In genomic region chr2:177282101-177282573, GRCh38 we compare ENCODE assay signal across 9 cellular contexts. TPM values are rescaled to one million over a fixed set of nuclear protein-coding genes. Genes with fewer than 3 reads are reported as not detected.
DNase-seq lines count a peak whose midpoint lies in the region; ATAC-seq and TF ChIP-seq lines count a peak whose summit lies in the region.
"Had no signal": no experiment of that assay in that cellular context is flagged by ENCODE, and none has a peak within 500 bp of the region (broad histone marks: within the 10 kb centered on the region; RNA-seq: fewer than 3 reads in every experiment).

No MANE protein-coding gene starts in this region.

- H3K9me3 ChIP-seq in right cardiac atrium (ENCODE audit: control insufficient read depth, low read length): no peaks in the 10 kb centered on the region

- intact Hi-C loops in right cardiac atrium (cut with DNase I): no loop called here

- DNase-seq in DMS 273 (lab: John Stamatoyannopoulos, UW; ENCODE audit: unreplicated experiment): peak; percentile 67
- peak; percentile 24 for DNase-seq in HFF-Myc (ENCODE audit: extremely low read depth, low read depth)
- peak; percentile 89 for DNase-seq in RPMI8226
- DNase-seq in right cardiac atrium: peak in 2 of 3 donors; percentile 65 to 71
- no peak for DNase-seq in SW 1271 (lab: John Stamatoyannopoulos, UW)
- DNase-seq in NCI-H187 treated with DMSO at 0.1 percent for 48 hours (lab: John Stamatoyannopoulos, UW): no peak

- H3K27ac ChIP-seq in right cardiac atrium (ENCODE audit: low read length): peak overlapping the region; percentile 55

- no peaks in the 10 kb centered on the region for H3K27me3 ChIP-seq in right cardiac atrium (ENCODE audit: control insufficient read depth, insufficient read depth)

- H3K4me1 ChIP-seq in right cardiac atrium (ENCODE audit: control insufficient read depth, insufficient read depth, low read length): peaks cover 11% of the 10 kb centered on the region

- TF ChIP-seq CTCF in HFF-Myc (IDR thresholded peaks at IDR 0.05; ENCODE audit: low read depth, low read length, missing control alignments): no peak

- no peak overlapping the region for H3K4me3 ChIP-seq in HFF-Myc (replicated peaks; ENCODE audit: low read depth, low read length)
- no peak overlapping the region for H3K4me3 ChIP-seq in right cardiac atrium (ENCODE audit: low read length)

- WGBS in right cardiac atrium: 34% methylated on average over 3 of the region's 3 CpGs

- ATAC-seq in right cardiac atrium (peak; percentile 79 to 84), GM21515 (IDR thresholded peaks at IDR 0.05; ENCODE audit: unreplicated experiment) (no peak), HG02840 (IDR thresholded peaks at IDR 0.05; ENCODE audit: low FRiP score, unreplicated experiment) (no peak)
- ATAC-seq: activated naive CD4-positive, alpha-beta T cell treated with anti-CD3 and anti-CD28 coated beads, Interleukin-2, amount 50 U/mL, for 72 hours had no signal

RNA-seq across cellular contexts. Expression of gene NFE2L2, which starts 17.6 kb away (rescaled TPM):
- 10 to 100 TPM; 70.0 to 95.7 (median 77.7) TPM for total RNA-seq in right cardiac atrium
- 55.8 TPM for polyA plus RNA-seq in right cardiac atrium

Comparison
In these comparisons a context has a peak if more than half of its experiments do, and no peak if none do; other contexts are left out.
1. DNase-seq: peak in DMS 273 (single experiment), HFF-Myc (single experiment), RPMI8226 (single experiment) and right cardiac atrium (2 of 3); none in SW 1271 (0 of 2) and NCI-H187 treated with DMSO at 0.1 percent for 48 hours (single experiment).
2. ATAC-seq: peak in right cardiac atrium (2 of 2); none in GM21515 (single experiment) and HG02840 (single experiment).